In genomic region chr10:88028654-88029053, GRCh38 we compare ENCODE assay signal across 15 cellular contexts.
DNase-seq lines count a peak whose midpoint lies in the region; ATAC-seq and TF ChIP-seq lines count a peak whose summit lies in the region.
"Had no signal": no experiment of that assay in that cellular context is flagged by ENCODE, and none has a peak within 500 bp of the region (broad histone marks: within the 10 kb centered on the region; RNA-seq: fewer than 3 reads in every experiment).

No MANE protein-coding gene starts in this region.

- no peak for TF ChIP-seq EP300 in gastroesophageal sphincter (IDR thresholded peaks at IDR 0.05)

- no peak overlapping the region for H4K5ac ChIP-seq in mesendoderm (ENCODE audit: low read length)

- H3K56ac ChIP-seq in mesendoderm (ENCODE audit: low read length) = no peak overlapping the region

- H3K9me3 Mint-ChIP-seq in T-cell = no peaks in the 10 kb centered on the region
- H3K9me3 Mint-ChIP-seq: activated naive CD4-positive, alpha-beta T cell treated with anti-CD3 and anti-CD28 coated beads, Interleukin-2, amount 50 U/mL, for 24 hours had no signal

- H3K9ac ChIP-seq in mesendoderm (ENCODE audit: low read length) = no peak overlapping the region

- ATAC-seq in T-cell (replicated peaks in 1 of 4) (peak in 3 of 4 experiments; percentile 61 to 80 (median 66)), GM18517 (IDR thresholded peaks at IDR 0.05; ENCODE audit: unreplicated experiment) (no peak), gastroesophageal sphincter (no peak)
- ATAC-seq: Right ventricle myocardium inferior had no signal

- no peak for TF ChIP-seq POLR2A in gastroesophageal sphincter (IDR thresholded peaks at IDR 0.05)

- peaks cover 14 to 26% (median 18%) of the 10 kb centered on the region in 3 donors for H3K4me1 Mint-ChIP-seq in T-cell

- H3K36me3 Mint-ChIP-seq in T-cell = no peaks in the 10 kb centered on the region
- H3K36me3 Mint-ChIP-seq: activated naive CD4-positive, alpha-beta T cell treated with anti-CD3 and anti-CD28 coated beads, Interleukin-2, amount 50 U/mL, for 24 hours had no signal

- peak overlapping the region; percentile 4 to 40 for H3K27ac Mint-ChIP-seq in T-cell

- no peak overlapping the region for H2BK5ac ChIP-seq in mesendoderm (ENCODE audit: low read length)

- CTCF ChIA-PET in T-cell (lab: Charles Lee) = no interaction called here

- no peak overlapping the region for H2BK120ac ChIP-seq in mesendoderm (ENCODE audit: low read depth, low read length)

- POLR2A ChIA-PET in T-cell (lab: Charles Lee) = no interaction called here

- H3K4me3 ChIP-seq in mesendoderm (ENCODE audit: low read length) (no peak overlapping the region), gastroesophageal sphincter (no peak overlapping the region)
- H3K4me3 ChIP-seq: lung, skin epidermis had no signal

- no peak overlapping the region for H2AK5ac ChIP-seq in mesendoderm (ENCODE audit: low read length)

- H3K27me3 ChIP-seq in mesendoderm (ENCODE audit: insufficient read depth, low read length, poor library complexity) (no peaks in the 10 kb centered on the region), gastroesophageal sphincter (no peaks in the 10 kb centered on the region)

- no peak overlapping the region for H3K4me3 Mint-ChIP-seq in T-cell
- H3K4me3 Mint-ChIP-seq: activated naive CD4-positive, alpha-beta T cell treated with anti-CD3 and anti-CD28 coated beads, Interleukin-2, amount 50 U/mL, for 24 hours had no signal

- no CpG with 5 or more reads among the region's 1 CpG for WGBS in mesendoderm (ENCODE audit: extremely low coverage, insufficient coverage, low lambda C conversion rate)
- whole genome bisulfite sequencing in gastroesophageal sphincter (ENCODE audit: low coverage in 1 of 2), 2 donors = 69 to 73% methylated on average over 1 of the region's 1 CpG

- no peak overlapping the region for H4K8ac ChIP-seq in mesendoderm (ENCODE audit: low read depth, low read length)

- H3K36me3 ChIP-seq in mesendoderm (ENCODE audit: control insufficient read depth, insufficient read depth, low read length) = no peaks in the 10 kb centered on the region
- no peaks in the 10 kb centered on the region for H3K36me3 ChIP-seq in gastroesophageal sphincter

- no peaks in the 10 kb centered on the region for H3K79me2 ChIP-seq in mesendoderm (ENCODE audit: control insufficient read depth, insufficient read depth, low read length)

- no peak overlapping the region for H3K4me2 ChIP-seq in mesendoderm (ENCODE audit: low read length)

- no peaks in the 10 kb centered on the region for H3K4me1 ChIP-seq in mesendoderm (ENCODE audit: control insufficient read depth, low read depth, low read length)
- no peaks in the 10 kb centered on the region for H3K4me1 ChIP-seq in gastroesophageal sphincter

- no peaks in the 10 kb centered on the region for H3K27me3 Mint-ChIP-seq in T-cell
- H3K27me3 Mint-ChIP-seq: activated naive CD4-positive, alpha-beta T cell treated with anti-CD3 and anti-CD28 coated beads, Interleukin-2, amount 50 U/mL, for 24 hours had no signal

- peak; percentile 11 for DNase-seq in Caki2 (ENCODE audit: low read depth)
- DNase-seq in HT1080 (ENCODE audit: low read depth) = peak; percentile 13
- no peak for DNase-seq in T-cell
- peak; percentile 69 for DNase-seq in mesendoderm
- DNase-seq in midbrain (lab: John Stamatoyannopoulos, UW) = no peak
- no peak for DNase-seq in ureter (ENCODE audit: low spot score)
- DNase-seq: cerebellar nuclear complex, hippocampal formation, NCI-H1436 treated with DMSO at 0.1 percent for 48 hours had no signal

- H3K23ac ChIP-seq in mesendoderm (ENCODE audit: low read length) = no peak overlapping the region

- H3K4ac ChIP-seq in mesendoderm (ENCODE audit: low read depth, low read length) = no peak overlapping the region

- no peaks in the 10 kb centered on the region for H3K9me3 ChIP-seq in gastroesophageal sphincter

- H3K27ac ChIP-seq in mesendoderm (ENCODE audit: low read depth, low read length) (no peak overlapping the region), gastroesophageal sphincter (no peak overlapping the region)

- in situ Hi-C loops in Caki2 (cut with HindIII; ENCODE audit: low pct_unique_long_range_greater_than_20kb, low sequenced_read_pairs) = no loop called here

- no peaks in the 10 kb centered on the region for H3K79me1 ChIP-seq in mesendoderm (ENCODE audit: low read length)

- no peak overlapping the region for H2BK15ac ChIP-seq in mesendoderm (replicated peaks; ENCODE audit: low read depth)

- no peak overlapping the region for H3K18ac ChIP-seq in mesendoderm (ENCODE audit: low read length)

- TF ChIP-seq CTCF in gastroesophageal sphincter (IDR thresholded peaks at IDR 0.05) = no peak

Comparison
In these comparisons a context has a peak if more than half of its experiments do, and no peak if none do; other contexts are left out.
1. DNase-seq: peak in Caki2 (single experiment), HT1080 (single experiment) and mesendoderm (single experiment); none in T-cell (0 of 34), midbrain (single experiment) and ureter (single experiment).
2. ATAC-seq: peak in T-cell (3 of 4); none in GM18517 (single experiment) and gastroesophageal sphincter (single experiment).